ENCODE assay signal across 1 cellular context in genomic region chr21:41750532-41751151, GRCh38.
TF ChIP-seq lines count a peak whose summit lies in the region.

No MANE protein-coding gene starts in this region.

TF ChIP-seq in HepG2, 621 proteins besides CTCF, POLR2A, EP300 and RAD21 (continued from another document and continues in another):
- TF ChIP-seq SP1 (IDR thresholded peaks at IDR 0.05), result no peak
- TF ChIP-seq SP1 (CRISPR knock-in tag; IDR thresholded peaks at IDR 0.05), result no peak
- TF ChIP-seq CAMTA2 (CRISPR knock-in tag; IDR thresholded peaks at IDR 0.05; ENCODE audit: borderline replicate concordance), result no peak
- no peak for TF ChIP-seq NBN (conservative IDR thresholded peaks at IDR 0.05)
- no peak for TF ChIP-seq IKZF1 (IDR thresholded peaks at IDR 0.05)
- TF ChIP-seq ZNF234 (CRISPR knock-in tag; conservative IDR thresholded peaks at IDR 0.05), result no peak
- peak; percentile 86; the same call in 1 of the 2 replicates for TF ChIP-seq ZNF460 (CRISPR knock-in tag; IDR thresholded peaks at IDR 0.05; ENCODE audit: borderline replicate concordance)
- TF ChIP-seq ZBTB34 (CRISPR knock-in tag; IDR thresholded peaks at IDR 0.05), result 0 out of 2 replicates have a peak, but pooled peaks have one; percentile 50
- no peak for TF ChIP-seq MTA3 (CRISPR knock-in tag; IDR thresholded peaks at IDR 0.05)
- TF ChIP-seq, protein P1, sequence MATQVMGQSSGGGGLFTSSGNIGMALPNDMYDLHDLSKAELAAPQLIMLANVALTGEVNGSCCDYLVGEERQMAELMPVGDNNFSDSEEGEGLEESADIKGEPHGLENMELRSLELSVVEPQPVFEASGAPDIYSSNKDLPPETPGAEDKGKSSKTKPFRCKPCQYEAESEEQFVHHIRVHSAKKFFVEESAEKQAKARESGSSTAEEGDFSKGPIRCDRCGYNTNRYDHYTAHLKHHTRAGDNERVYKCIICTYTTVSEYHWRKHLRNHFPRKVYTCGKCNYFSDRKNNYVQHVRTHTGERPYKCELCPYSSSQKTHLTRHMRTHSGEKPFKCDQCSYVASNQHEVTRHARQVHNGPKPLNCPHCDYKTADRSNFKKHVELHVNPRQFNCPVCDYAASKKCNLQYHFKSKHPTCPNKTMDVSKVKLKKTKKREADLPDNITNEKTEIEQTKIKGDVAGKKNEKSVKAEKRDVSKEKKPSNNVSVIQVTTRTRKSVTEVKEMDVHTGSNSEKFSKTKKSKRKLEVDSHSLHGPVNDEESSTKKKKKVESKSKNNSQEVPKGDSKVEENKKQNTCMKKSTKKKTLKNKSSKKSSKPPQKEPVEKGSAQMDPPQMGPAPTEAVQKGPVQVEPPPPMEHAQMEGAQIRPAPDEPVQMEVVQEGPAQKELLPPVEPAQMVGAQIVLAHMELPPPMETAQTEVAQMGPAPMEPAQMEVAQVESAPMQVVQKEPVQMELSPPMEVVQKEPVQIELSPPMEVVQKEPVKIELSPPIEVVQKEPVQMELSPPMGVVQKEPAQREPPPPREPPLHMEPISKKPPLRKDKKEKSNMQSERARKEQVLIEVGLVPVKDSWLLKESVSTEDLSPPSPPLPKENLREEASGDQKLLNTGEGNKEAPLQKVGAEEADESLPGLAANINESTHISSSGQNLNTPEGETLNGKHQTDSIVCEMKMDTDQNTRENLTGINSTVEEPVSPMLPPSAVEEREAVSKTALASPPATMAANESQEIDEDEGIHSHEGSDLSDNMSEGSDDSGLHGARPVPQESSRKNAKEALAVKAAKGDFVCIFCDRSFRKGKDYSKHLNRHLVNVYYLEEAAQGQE (IDR thresholded peaks at IDR 0.05; ENCODE audit: borderline replicate concordance in 1 of 2, low read depth in 1 of 2, low read length in 2 of 2), result no peak; a peak in 1 of 4 replicates
- no peak for TF ChIP-seq MEIS2 (CRISPR knock-in tag; IDR thresholded peaks at IDR 0.05)
- TF ChIP-seq, protein P2, sequence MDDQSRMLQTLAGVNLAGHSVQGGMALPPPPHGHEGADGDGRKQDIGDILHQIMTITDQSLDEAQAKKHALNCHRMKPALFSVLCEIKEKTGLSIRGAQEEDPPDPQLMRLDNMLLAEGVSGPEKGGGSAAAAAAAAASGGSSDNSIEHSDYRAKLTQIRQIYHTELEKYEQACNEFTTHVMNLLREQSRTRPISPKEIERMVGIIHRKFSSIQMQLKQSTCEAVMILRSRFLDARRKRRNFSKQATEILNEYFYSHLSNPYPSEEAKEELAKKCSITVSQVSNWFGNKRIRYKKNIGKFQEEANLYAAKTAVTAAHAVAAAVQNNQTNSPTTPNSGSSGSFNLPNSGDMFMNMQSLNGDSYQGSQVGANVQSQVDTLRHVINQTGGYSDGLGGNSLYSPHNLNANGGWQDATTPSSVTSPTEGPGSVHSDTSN (CRISPR knock-in tag; IDR thresholded peaks at IDR 0.05; ENCODE audit: borderline replicate concordance), result no peak
- no peak for TF ChIP-seq MBNL3 (CRISPR knock-in tag; conservative IDR thresholded peaks at IDR 0.05)
- TF ChIP-seq ZNF550 (CRISPR knock-in tag; IDR thresholded peaks at IDR 0.05; ENCODE audit: borderline replicate concordance), result no peak
- peak; percentile 53; the same call in 1 of the 2 replicates for TF ChIP-seq HIVEP1 (CRISPR knock-in tag; IDR thresholded peaks at IDR 0.05)
- no peak for TF ChIP-seq POLR2AphosphoS2 (IDR thresholded peaks at IDR 0.05; ENCODE audit: low read depth, low read length)
- TF ChIP-seq, protein P3, sequence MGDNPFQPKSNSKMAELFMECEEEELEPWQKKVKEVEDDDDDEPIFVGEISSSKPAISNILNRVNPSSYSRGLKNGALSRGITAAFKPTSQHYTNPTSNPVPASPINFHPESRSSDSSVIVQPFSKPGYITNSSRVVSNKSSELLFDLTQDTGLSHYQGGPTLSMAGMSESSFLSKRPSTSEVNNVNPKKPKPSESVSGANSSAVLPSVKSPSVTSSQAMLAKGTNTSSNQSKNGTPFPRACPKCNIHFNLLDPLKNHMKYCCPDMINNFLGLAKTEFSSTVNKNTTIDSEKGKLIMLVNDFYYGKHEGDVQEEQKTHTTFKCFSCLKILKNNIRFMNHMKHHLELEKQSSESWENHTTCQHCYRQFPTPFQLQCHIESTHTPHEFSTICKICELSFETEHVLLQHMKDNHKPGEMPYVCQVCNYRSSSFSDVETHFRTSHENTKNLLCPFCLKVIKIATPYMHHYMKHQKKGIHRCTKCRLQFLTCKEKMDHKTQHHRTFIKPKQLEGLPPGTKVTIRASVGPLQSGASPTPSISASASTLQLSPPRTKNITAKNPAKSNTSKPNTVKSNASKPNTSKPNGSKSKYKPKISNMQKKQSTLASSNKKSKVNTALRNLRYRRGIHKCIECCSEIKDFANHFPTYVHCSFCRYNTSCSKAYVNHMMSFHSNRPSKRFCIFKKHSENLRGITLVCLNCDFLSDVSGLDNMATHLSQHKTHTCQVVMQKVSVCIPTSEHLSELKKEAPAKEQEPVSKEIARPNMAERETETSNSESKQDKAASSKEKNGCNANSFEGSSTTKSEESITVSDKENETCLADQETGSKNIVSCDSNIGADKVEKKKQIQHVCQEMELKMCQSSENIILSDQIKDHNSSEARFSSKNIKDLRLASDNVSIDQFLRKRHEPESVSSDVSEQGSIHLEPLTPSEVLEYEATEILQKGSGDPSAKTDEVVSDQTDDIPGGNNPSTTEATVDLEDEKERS (CRISPR knock-in tag; IDR thresholded peaks at IDR 0.05), result 0 out of 2 replicates have a peak, but pooled peaks have one; percentile 52
- peak; percentile 58; the same call in 1 of the 2 replicates for TF ChIP-seq ISL2 (CRISPR knock-in tag; IDR thresholded peaks at IDR 0.05)
- TF ChIP-seq ATF7-NPFF (CRISPR knock-in tag; IDR thresholded peaks at IDR 0.05; ENCODE audit: low read depth), result no peak
- TF ChIP-seq, protein P4, sequence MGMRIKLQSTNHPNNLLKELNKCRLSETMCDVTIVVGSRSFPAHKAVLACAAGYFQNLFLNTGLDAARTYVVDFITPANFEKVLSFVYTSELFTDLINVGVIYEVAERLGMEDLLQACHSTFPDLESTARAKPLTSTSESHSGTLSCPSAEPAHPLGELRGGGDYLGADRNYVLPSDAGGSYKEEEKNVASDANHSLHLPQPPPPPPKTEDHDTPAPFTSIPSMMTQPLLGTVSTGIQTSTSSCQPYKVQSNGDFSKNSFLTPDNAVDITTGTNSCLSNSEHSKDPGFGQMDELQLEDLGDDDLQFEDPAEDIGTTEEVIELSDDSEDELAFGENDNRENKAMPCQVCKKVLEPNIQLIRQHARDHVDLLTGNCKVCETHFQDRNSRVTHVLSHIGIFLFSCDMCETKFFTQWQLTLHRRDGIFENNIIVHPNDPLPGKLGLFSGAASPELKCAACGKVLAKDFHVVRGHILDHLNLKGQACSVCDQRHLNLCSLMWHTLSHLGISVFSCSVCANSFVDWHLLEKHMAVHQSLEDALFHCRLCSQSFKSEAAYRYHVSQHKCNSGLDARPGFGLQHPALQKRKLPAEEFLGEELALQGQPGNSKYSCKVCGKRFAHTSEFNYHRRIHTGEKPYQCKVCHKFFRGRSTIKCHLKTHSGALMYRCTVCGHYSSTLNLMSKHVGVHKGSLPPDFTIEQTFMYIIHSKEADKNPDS (CRISPR knock-in tag; IDR thresholded peaks at IDR 0.05), result 0 out of 2 replicates have a peak, but pooled peaks have one; percentile 40
- TF ChIP-seq AKNA (CRISPR knock-in tag; IDR thresholded peaks at IDR 0.05; ENCODE audit: borderline replicate concordance), result no peak
- peak; percentile 37; the same call in 1 of the 2 replicates for TF ChIP-seq MYC (CRISPR knock-in tag; IDR thresholded peaks at IDR 0.05; ENCODE audit: borderline replicate concordance)
- no peak for TF ChIP-seq TAF15 (IDR thresholded peaks at IDR 0.05; ENCODE audit: low read depth, low read length, poor library complexity, severe bottlenecking)
- TF ChIP-seq HHEX (CRISPR knock-in tag; IDR thresholded peaks at IDR 0.05), result no peak
- TF ChIP-seq ZNF512B (CRISPR knock-in tag; IDR thresholded peaks at IDR 0.05; ENCODE audit: borderline replicate concordance), result no peak
- peak; percentile 61; the same call in 1 of the 2 replicates for TF ChIP-seq KDM1A (CRISPR knock-in tag; IDR thresholded peaks at IDR 0.05)
- no peak for TF ChIP-seq SIX1 (CRISPR knock-in tag; IDR thresholded peaks at IDR 0.05; ENCODE audit: borderline replicate concordance)
- no peak for TF ChIP-seq LRRFIP1 (CRISPR knock-in tag; conservative IDR thresholded peaks at IDR 0.05)
- no peak for TF ChIP-seq HMGA1 (CRISPR knock-in tag; conservative IDR thresholded peaks at IDR 0.05)
- TF ChIP-seq ZNF891 (CRISPR knock-in tag; IDR thresholded peaks at IDR 0.05), result no peak
- peak; percentile 24; the same call in 1 of the 2 replicates for TF ChIP-seq ZNF772 (CRISPR knock-in tag; IDR thresholded peaks at IDR 0.05)
- no peak for TF ChIP-seq ZNF761 (CRISPR knock-in tag; conservative IDR thresholded peaks at IDR 0.05)
- TF ChIP-seq SNAPC2 (CRISPR knock-in tag; IDR thresholded peaks at IDR 0.05), result no peak
- TF ChIP-seq ZNF790 (CRISPR knock-in tag; IDR thresholded peaks at IDR 0.05; ENCODE audit: borderline replicate concordance), result no peak
- TF ChIP-seq PTBP1 (IDR thresholded peaks at IDR 0.05; ENCODE audit: low read depth, low read length, poor library complexity, severe bottlenecking), result no peak
- TF ChIP-seq ZNF652 (CRISPR knock-in tag; IDR thresholded peaks at IDR 0.05; ENCODE audit: borderline replicate concordance, low read depth), result no peak
- TF ChIP-seq NR2C2 (CRISPR knock-in tag; IDR thresholded peaks at IDR 0.05; ENCODE audit: borderline replicate concordance), result peak; percentile 44; the same call in 1 of the 2 replicates
- no peak for TF ChIP-seq ZNF776 (CRISPR knock-in tag; IDR thresholded peaks at IDR 0.05)
- peak; percentile 75 for TF ChIP-seq FOXA3 (CRISPR knock-in tag; IDR thresholded peaks at IDR 0.05)
